Comparison of ENCODE assay signal across 8 cellular contexts in genomic region chr17:30824356-30825145, GRCh38. TPM values are rescaled to one million over a fixed set of nuclear protein-coding genes. Genes with fewer than 3 reads are reported as not detected.
A peak's percentile ranks its signal among the peaks of the same experiment; 100 is the strongest.
DNase-seq lines count a peak whose midpoint lies in the region; ATAC-seq and TF ChIP-seq lines count a peak whose summit lies in the region.

TSS of gene CRLF3 (minus strand) at chr17:30824692. CDS start at chr17:30824651, 41 bp downstream.

- H3K27ac Mint-ChIP-seq in activated naive CD8-positive, alpha-beta T cell treated with anti-CD3 and anti-CD28 coated beads, Interleukin-2, amount 10 ng/mL, durations not matched to agents 7 days and 5 days: peak within 1 kb of the TSS; percentile 90

- TF ChIP-seq CTCF in GM12872 (IDR thresholded peaks at IDR 0.05; ENCODE audit: insufficient read depth, low read depth, low read length) (peak; percentile 54), SU-DHL-6 (IDR thresholded peaks at IDR 0.05; ENCODE audit: insufficient read depth, low read length, poor library complexity, severe bottlenecking) (peak; percentile 58), parathyroid adenoma (IDR thresholded peaks at IDR 0.05) (peak; percentile 53), tibial artery (IDR thresholded peaks at IDR 0.05) (peak; percentile 47 to 49)

- no peaks in the 10 kb centered on the region for H3K9me3 Mint-ChIP-seq in activated naive CD8-positive, alpha-beta T cell treated with anti-CD3 and anti-CD28 coated beads, Interleukin-2, amount 10 ng/mL, durations not matched to agents 7 days and 5 days

- DNase-seq in NCI-H128 (lab: John Stamatoyannopoulos, UW; ENCODE audit: unreplicated experiment): peak; percentile 62
- peak; percentile 95 for DNase-seq in activated naive CD8-positive, alpha-beta T cell treated with anti-CD3 and anti-CD28 coated beads, Interleukin-2, amount 10 ng/mL, durations not matched to agents 7 days and 5 days
- peak; percentile 94 for DNase-seq in Right ventricle myocardium superior
- peak; percentile 82 to 94 for DNase-seq in tibial artery

- intact Hi-C loops in Right ventricle myocardium superior (cut with DNase I): no loop called here
- intact Hi-C loops in tibial artery (cut with DNase I; ENCODE audit: low total_unique reads): no loop called here

- no peaks in the 10 kb centered on the region for H3K27me3 Mint-ChIP-seq in activated naive CD8-positive, alpha-beta T cell treated with anti-CD3 and anti-CD28 coated beads, Interleukin-2, amount 10 ng/mL, durations not matched to agents 7 days and 5 days

- H3K9ac ChIP-seq in SU-DHL-6 (ENCODE audit: low read length) (peak within 1 kb of the TSS; percentile 96), parathyroid adenoma (peak within 1 kb of the TSS; percentile 29)

- H4K20me1 ChIP-seq in SU-DHL-6 (ENCODE audit: low read depth, low read length): no peaks in the 10 kb centered on the region

- no peaks in the 10 kb centered on the region for H3K36me3 ChIP-seq in SU-DHL-6 (ENCODE audit: low read length)
- H3K36me3 ChIP-seq in parathyroid adenoma (ENCODE audit: control insufficient read depth, insufficient read depth, low read length): no peaks in the 10 kb centered on the region
- H3K36me3 ChIP-seq in tibial artery: no peaks in the 10 kb centered on the region

- ATAC-seq in HG02678 (IDR thresholded peaks at IDR 0.05; ENCODE audit: unreplicated experiment) (peak; percentile 92), Right ventricle myocardium superior (ENCODE audit: poor library complexity) (peak; percentile 99)
- peak; percentile 96 for ATAC-seq in activated naive CD8-positive, alpha-beta T cell treated with anti-CD3 and anti-CD28 coated beads, Interleukin-2, amount 10 ng/mL, durations not matched to agents 7 days and 5 days (ENCODE audit: low read depth)

- peaks cover 34% of the 10 kb centered on the region for H3K4me1 Mint-ChIP-seq in activated naive CD8-positive, alpha-beta T cell treated with anti-CD3 and anti-CD28 coated beads, Interleukin-2, amount 10 ng/mL, durations not matched to agents 7 days and 5 days

- H3K36me3 Mint-ChIP-seq in activated naive CD8-positive, alpha-beta T cell treated with anti-CD3 and anti-CD28 coated beads, Interleukin-2, amount 10 ng/mL, durations not matched to agents 7 days and 5 days: peaks cover 6% of the 10 kb centered on the region

- peak within 1 kb of the TSS; percentile 83 for H2AFZ ChIP-seq in SU-DHL-6 (ENCODE audit: low read depth, low read length, severe bottlenecking)
- peak within 1 kb of the TSS; percentile 96 for H2AFZ ChIP-seq in parathyroid adenoma

- H3K27me3 ChIP-seq in SU-DHL-6 (ENCODE audit: low read length) (no peaks in the 10 kb centered on the region), parathyroid adenoma (ENCODE audit: control insufficient read depth, insufficient read depth, low read length) (no peaks in the 10 kb centered on the region), tibial artery (no peaks in the 10 kb centered on the region)

- no peaks in the 10 kb centered on the region for H3K9me2 ChIP-seq in SU-DHL-6 (replicated peaks; ENCODE audit: insufficient read depth, low read length)

- POLR2A ChIA-PET in activated naive CD8-positive, alpha-beta T cell treated with anti-CD3 and anti-CD28 coated beads, Interleukin-2, amount 10 ng/mL, durations not matched to agents 7 days and 5 days (lab: Charles Lee): interaction anchor here (0.6 to 10.8 kb wide), 12 partner anchors 14 to 533 kb away, joined by 3 to 322 read pairs (median 3); partner anchors contain the start of genes BLMH and GOSR1

- H3K27ac ChIP-seq in SU-DHL-6 (ENCODE audit: low read depth, low read length) (peak within 1 kb of the TSS; percentile 88), parathyroid adenoma (peak within 1 kb of the TSS; percentile 64), tibial artery (peak within 1 kb of the TSS; percentile 74 to 80)

- H3K4me2 ChIP-seq in SU-DHL-6 (ENCODE audit: low read depth, low read length, poor library complexity, severe bottlenecking) (peak within 1 kb of the TSS; percentile 100), parathyroid adenoma (ENCODE audit: low read length) (peak within 1 kb of the TSS; percentile 89)

- H3K4me3 Mint-ChIP-seq in activated naive CD8-positive, alpha-beta T cell treated with anti-CD3 and anti-CD28 coated beads, Interleukin-2, amount 10 ng/mL, durations not matched to agents 7 days and 5 days: peak within 1 kb of the TSS; percentile 91

- H3K4me1 ChIP-seq in parathyroid adenoma (peaks cover 2% of the 10 kb centered on the region), tibial artery (peaks cover 0 to 22% (median 15%) of the 10 kb centered on the region in 4 donors)

- H3F3A ChIP-seq in SU-DHL-6 (ENCODE audit: insufficient read depth): peaks cover 43% of the 10 kb centered on the region

- H3K79me2 ChIP-seq in SU-DHL-6 (ENCODE audit: insufficient read depth, low read length) (peaks cover 49% of the 10 kb centered on the region), parathyroid adenoma (peaks cover 12% of the 10 kb centered on the region)

- H3K9me3 ChIP-seq in SU-DHL-6 (ENCODE audit: insufficient read depth, low read length) (no peaks in the 10 kb centered on the region), parathyroid adenoma (ENCODE audit: control insufficient read depth, low read length) (no peaks in the 10 kb centered on the region), tibial artery (no peaks in the 10 kb centered on the region)

- H3K4me3 ChIP-seq in SU-DHL-6 (ENCODE audit: insufficient read depth, low read length, poor library complexity, severe bottlenecking): peak within 1 kb of the TSS; percentile 96
- peak within 1 kb of the TSS; percentile 85 for H3K4me3 ChIP-seq in parathyroid adenoma (ENCODE audit: low read depth, low read length)
- peak within 1 kb of the TSS; percentile 85 to 86 for H3K4me3 ChIP-seq in tibial artery

RNA-seq across cellular contexts. Expression of gene CRLF3, which starts in this region (rescaled TPM):
- 10 to 100 TPM; 77.2 to 79.5 TPM for total RNA-seq in activated naive CD8-positive, alpha-beta T cell treated with anti-CD3 and anti-CD28 coated beads, Interleukin-2, amount 10 ng/mL, durations not matched to agents 7 days and 5 days
- 6.4 TPM for total RNA-seq in Right ventricle myocardium superior

Comparison
In these comparisons a context has a peak if more than half of its experiments do, and no peak if none do; other contexts are left out.
1. Peak in every context shown above with its lines: DNase-seq, ATAC-seq, H3K4me3 ChIP-seq and H3K27ac ChIP-seq.
2. RNA of gene CRLF3 (total RNA-seq): 77.2 to 79.5 TPM in activated naive CD8-positive, alpha-beta T cell treated with anti-CD3 and anti-CD28 coated beads, Interleukin-2, amount 10 ng/mL, durations not matched to agents 7 days and 5 days; 6.4 TPM in Right ventricle myocardium superior (single experiment); every median in the first group is over 10 times any median in the second.